In the genomic region with DNA sequence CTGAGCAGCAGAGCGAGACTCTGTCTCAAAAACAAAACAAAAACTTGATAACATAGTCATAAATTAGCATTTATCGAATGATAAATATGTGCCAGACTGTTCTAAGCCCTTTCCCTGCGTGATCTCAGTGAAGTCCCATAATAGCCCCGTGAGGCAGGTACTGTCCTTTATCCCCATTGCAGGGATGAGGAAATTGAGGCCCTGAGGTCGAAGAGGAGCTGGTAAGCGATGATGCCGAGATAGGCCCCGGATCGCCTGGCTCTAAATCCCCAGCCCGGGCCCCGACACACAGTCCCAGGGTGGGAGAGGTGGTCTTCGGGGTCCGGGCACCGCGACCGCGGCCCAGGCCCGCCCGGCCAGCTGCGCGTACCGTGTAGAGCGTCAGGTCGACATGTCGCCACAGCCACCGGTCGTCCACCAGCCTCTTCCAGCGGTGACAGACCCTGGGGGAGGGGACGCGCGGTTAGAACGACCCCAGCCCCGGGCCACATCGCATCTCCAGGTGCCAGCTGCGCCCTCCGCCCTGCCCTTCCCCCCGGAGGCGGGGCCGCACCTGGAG, we compare ENCODE assay signal across 8 cellular contexts.
DNase-seq lines count a peak whose midpoint lies in the region; ATAC-seq and TF ChIP-seq lines count a peak whose summit lies in the region.

No MANE protein-coding gene starts in this region.

- TF ChIP-seq CTCF in fibroblast of mammary gland (conservative IDR thresholded peaks at IDR 0.05; ENCODE audit: control insufficient read depth, insufficient read depth, low read depth, low read length) (no peak), retinal pigment epithelial cell (conservative IDR thresholded peaks at IDR 0.05; ENCODE audit: low read depth, low read length) (no peak)

- peak; percentile 1 for ATAC-seq in GM21447 (IDR thresholded peaks at IDR 0.05; ENCODE audit: unreplicated experiment)
- no peak for ATAC-seq in SK-N-SH treated with all-trans-retinoic acid at 6 μM for 48 hours

- peak overlapping the region; percentile 92 for H3K4me3 ChIP-seq in fibroblast of mammary gland (ENCODE audit: control insufficient read depth, low read depth, low read length)
- H3K4me3 ChIP-seq in retinal pigment epithelial cell (ENCODE audit: low read length) = peak overlapping the region; percentile 93

- DNase-seq in fibroblast of mammary gland (ENCODE audit: low read depth) (no peak), retinal pigment epithelial cell (ENCODE audit: low read depth) (no peak), HCEC 1CT (no peak), NCI-H1694 treated with DMSO at 0.1 percent for 48 hours (lab: John Stamatoyannopoulos, UW) (no peak), NCI-H1436 (lab: John Stamatoyannopoulos, UW) (no peak), Kasumi-1 (lab: John Stamatoyannopoulos, UW) (no peak)

TF ChIP-seq in SK-N-SH treated with all-trans-retinoic acid at 6 μM for 48 hours, 23 proteins besides CTCF, POLR2A, EP300 and RAD21:
- TF ChIP-seq, protein P1, sequence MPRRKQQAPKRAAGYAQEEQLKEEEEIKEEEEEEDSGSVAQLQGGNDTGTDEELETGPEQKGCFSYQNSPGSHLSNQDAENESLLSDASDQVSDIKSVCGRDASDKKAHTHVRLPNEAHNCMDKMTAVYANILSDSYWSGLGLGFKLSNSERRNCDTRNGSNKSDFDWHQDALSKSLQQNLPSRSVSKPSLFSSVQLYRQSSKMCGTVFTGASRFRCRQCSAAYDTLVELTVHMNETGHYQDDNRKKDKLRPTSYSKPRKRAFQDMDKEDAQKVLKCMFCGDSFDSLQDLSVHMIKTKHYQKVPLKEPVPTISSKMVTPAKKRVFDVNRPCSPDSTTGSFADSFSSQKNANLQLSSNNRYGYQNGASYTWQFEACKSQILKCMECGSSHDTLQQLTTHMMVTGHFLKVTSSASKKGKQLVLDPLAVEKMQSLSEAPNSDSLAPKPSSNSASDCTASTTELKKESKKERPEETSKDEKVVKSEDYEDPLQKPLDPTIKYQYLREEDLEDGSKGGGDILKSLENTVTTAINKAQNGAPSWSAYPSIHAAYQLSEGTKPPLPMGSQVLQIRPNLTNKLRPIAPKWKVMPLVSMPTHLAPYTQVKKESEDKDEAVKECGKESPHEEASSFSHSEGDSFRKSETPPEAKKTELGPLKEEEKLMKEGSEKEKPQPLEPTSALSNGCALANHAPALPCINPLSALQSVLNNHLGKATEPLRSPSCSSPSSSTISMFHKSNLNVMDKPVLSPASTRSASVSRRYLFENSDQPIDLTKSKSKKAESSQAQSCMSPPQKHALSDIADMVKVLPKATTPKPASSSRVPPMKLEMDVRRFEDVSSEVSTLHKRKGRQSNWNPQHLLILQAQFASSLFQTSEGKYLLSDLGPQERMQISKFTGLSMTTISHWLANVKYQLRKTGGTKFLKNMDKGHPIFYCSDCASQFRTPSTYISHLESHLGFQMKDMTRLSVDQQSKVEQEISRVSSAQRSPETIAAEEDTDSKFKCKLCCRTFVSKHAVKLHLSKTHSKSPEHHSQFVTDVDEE (CRISPR knock-in tag; IDR thresholded peaks at IDR 0.05) = no peak
- peak; percentile 74 for TF ChIP-seq ZFP3 (CRISPR knock-in tag; IDR thresholded peaks at IDR 0.05)
